8 cellular contexts compared by ENCODE assay signal in genomic region chr9:112487799-112488345, GRCh38. TPM values are rescaled to one million over a fixed set of nuclear protein-coding genes. Genes with fewer than 3 reads are reported as not detected.
DNase-seq lines count a peak whose midpoint lies in the region; ATAC-seq, FAIRE-seq and TF ChIP-seq lines count a peak whose summit lies in the region.

No MANE protein-coding gene starts in this region.

- TF ChIP-seq EP300 in K562 (IDR thresholded peaks at IDR 0.05; ENCODE audit: low read length) = no peak

- WGBS in K562 (ENCODE audit: insufficient coverage, low coverage, missing lambda C conversion rate) = 5% methylated on average over 11 of the region's 11 CpGs
- 17 to 18% methylated on average over 11 of the region's 11 CpGs for WGBS in lower leg skin, 2 donors

- H3K9me3 Mint-ChIP-seq in IgD-negative memory B cell (no peaks in the 10 kb centered on the region), type B pancreatic cell (peaks cover 5% of the 10 kb centered on the region)

- intact Hi-C loops in K562 (cut with micrococcal nuclease) = no loop called here
- intact Hi-C loops in lower leg skin (cut with DNase I; ENCODE audit: low total_unique reads) = no loop called here

- no peaks in the 10 kb centered on the region for H3K27me3 ChIP-seq in BLaER1 treated with 17β-estradiol and CSF1 and Interleukin-3, amounts not matched to agents 10 nM and 100 nM
- H3K27me3 ChIP-seq in K562 (ENCODE audit: control insufficient read depth in 2 of 2, insufficient read depth in 2 of 2, low read length in 2 of 2) = no peaks in the 10 kb centered on the region

- no peak for TF ChIP-seq CTCF in K562 (IDR thresholded peaks at IDR 0.05 in 2 of 3, conservative IDR thresholded peaks at IDR 0.05 in 1 of 3; ENCODE audit: insufficient read depth in 2 of 3, low read depth in 1 of 3, low read length in 3 of 3)
- no peak for TF ChIP-seq CTCF in lower leg skin (IDR thresholded peaks at IDR 0.05)
- no peak for TF ChIP-seq CTCF in type B pancreatic cell (conservative IDR thresholded peaks at IDR 0.05)

- H3K4me2 ChIP-seq in BLaER1 treated with 17β-estradiol and CSF1 and Interleukin-3, amounts not matched to agents 10 nM and 100 nM = peak overlapping the region; percentile 74 to 94 (median 84)
- H3K4me2 ChIP-seq in K562 (ENCODE audit: insufficient read depth, low read length) = peak overlapping the region; percentile 92

- H3K27ac Mint-ChIP-seq in IgD-negative memory B cell (peak overlapping the region; percentile 69 to 87 (median 85)), type B pancreatic cell (peak overlapping the region; percentile 91)

- H3K4me1 Mint-ChIP-seq in IgD-negative memory B cell = peaks cover 8 to 21% (median 15%) of the 10 kb centered on the region in 3 donors
- H3K4me1 Mint-ChIP-seq in type B pancreatic cell (ENCODE audit: unreplicated experiment) = peaks cover 37% of the 10 kb centered on the region

- BruUV-seq in K562 (replicated peaks; lab: Mats Ljungman, UMichigan) = TSS peak; percentile 44

- peaks cover 3 to 24% (median 14%) of the 10 kb centered on the region in 11 experiments; a peak in 20 of 22 replicates for H3K36me3 ChIP-seq in BLaER1 treated with 17β-estradiol and CSF1 and Interleukin-3, amounts not matched to agents 10 nM and 100 nM
- H3K36me3 ChIP-seq in K562 (ENCODE audit: control insufficient read depth, insufficient read depth, low read length) = peaks cover 16% of the 10 kb centered on the region

- peak; percentile 51 for FAIRE-seq in K562 (lab: Jason Lieb, UNC)

- H3K4me3 ChIP-seq in BLaER1 treated with 17β-estradiol and CSF1 and Interleukin-3, amounts not matched to agents 10 nM and 100 nM = peak overlapping the region; percentile 78 to 98 (median 96)
- peak overlapping the region; percentile 85 for H3K4me3 ChIP-seq in K562
- peak overlapping the region; percentile 98 for H3K4me3 ChIP-seq in lower leg skin (ENCODE audit: low read depth, poor library complexity, severe bottlenecking)

- peak overlapping the region; percentile 84; the same call in 1 of the 2 replicates for H2AFZ ChIP-seq in K562 (ENCODE audit: low read depth, low read length)

- H3K4me1 ChIP-seq in BLaER1 treated with 17β-estradiol and CSF1 and Interleukin-3, amounts not matched to agents 10 nM and 100 nM = peaks cover 26 to 40% (median 34%) of the 10 kb centered on the region in 10 experiments
- peaks cover 6 to 32% of the 10 kb centered on the region in 2 experiments; a peak in 4 of 5 replicates for H3K4me1 ChIP-seq in K562 (replicated peaks in 1 of 2; ENCODE audit: control insufficient read depth in 2 of 2, insufficient read depth in 2 of 2, low read length in 2 of 2)

- POLR2A ChIA-PET in K562 (lab: Yijun Ruan, JAX) = interaction anchor here (0.6 to 0.9 kb wide), 4 partner anchors 59 to 843 kb away, joined by 3 to 4 read pairs (median 3); partner anchors contain the start of gene HSDL2

- H3K4me3 Mint-ChIP-seq in IgD-negative memory B cell = peak overlapping the region; percentile 89 to 99 (median 97)
- peak overlapping the region; percentile 99 for H3K4me3 Mint-ChIP-seq in type B pancreatic cell

- CTCF ChIA-PET in K562 (lab: Yijun Ruan, JAX; ENCODE audit: low intra/inter-chr PET ratio) = no interaction called here

- DNase-seq in K562 (ENCODE audit: extremely low read depth in 1 of 4, low spot score in 3 of 4) (peak in 3 of 4 experiments; percentile 20 to 33 (median 25)), lower leg skin (ENCODE audit: low spot score in 2 of 2) (no peak), type B pancreatic cell (ENCODE audit: extremely low spot score, unreplicated experiment) (no peak), SIG-M5 (lab: John Stamatoyannopoulos, UW) (no peak)
- no peak for DNase-seq in activated CD4-positive, alpha-beta T cell treated with anti-CD3 and anti-CD28 coated beads for 1 hour

- H3K36me3 Mint-ChIP-seq in IgD-negative memory B cell (no peaks in the 10 kb centered on the region), type B pancreatic cell (peaks cover 13% of the 10 kb centered on the region)

- H3K9me1 ChIP-seq in K562 (ENCODE audit: control insufficient read depth, insufficient read depth, low read length) = no peaks in the 10 kb centered on the region

- peak overlapping the region; percentile 39 to 96 (median 90); a peak in 20 of 22 replicates for H3K27ac ChIP-seq in BLaER1 treated with 17β-estradiol and CSF1 and Interleukin-3, amounts not matched to agents 10 nM and 100 nM
- no peak overlapping the region for H3K27ac ChIP-seq in K562 (ENCODE audit: extremely low read depth, low read depth, low read length)

- ATAC-seq in K562 (no peak), HG02678 (IDR thresholded peaks at IDR 0.05; ENCODE audit: unreplicated experiment) (no peak)

- no peak for TF ChIP-seq POLR2A in K562 (conservative IDR thresholded peaks at IDR 0.05)
- TF ChIP-seq POLR2A in lower leg skin (IDR thresholded peaks at IDR 0.05) = no peak

- peaks cover 2 to 9% (median 7%) of the 10 kb centered on the region in 11 experiments; a peak in 19 of 22 replicates for H3K9me3 ChIP-seq in BLaER1 treated with 17β-estradiol and CSF1 and Interleukin-3, amounts not matched to agents 10 nM and 100 nM (replicated peaks in 1 of 11)
- H3K9me3 ChIP-seq in K562 (replicated peaks; ENCODE audit: control insufficient read depth, insufficient read depth, low read depth, low read length) = no peaks in the 10 kb centered on the region

- no peak for TF ChIP-seq RAD21 in K562 (CRISPR knock-in tag; conservative IDR thresholded peaks at IDR 0.05 in 1 of 2, IDR thresholded peaks at IDR 0.05 in 1 of 2)

- peaks cover 0 to 36% (median 24%) of the 10 kb centered on the region in 11 experiments; a peak in 13 of 22 replicates for H4K20me1 ChIP-seq in BLaER1 treated with 17β-estradiol and CSF1 and Interleukin-3, amounts not matched to agents 10 nM and 100 nM
- H4K20me1 ChIP-seq in K562 (replicated peaks; ENCODE audit: control insufficient read depth, insufficient read depth, low read length) = 0 out of 2 replicates have a peak, but pooled peaks cover 4% of the 10 kb centered on the region

- H3K79me2 ChIP-seq in K562 (ENCODE audit: control insufficient read depth, insufficient read depth, low read length) = peaks cover 76% of the 10 kb centered on the region

- H3K9ac ChIP-seq in BLaER1 treated with 17β-estradiol and CSF1 and Interleukin-3, amounts not matched to agents 10 nM and 100 nM = peak overlapping the region; percentile 87 to 95 (median 92)
- H3K9ac ChIP-seq in K562 (ENCODE audit: insufficient read depth in 1 of 2, low read depth in 2 of 2, low read length in 2 of 2) = peak overlapping the region in 1 of 2 experiments; percentile 70; a peak in 3 of 4 replicates

- in situ Hi-C loops in K562 (cut with MboI) = no loop called here

- H3K27me3 Mint-ChIP-seq in IgD-negative memory B cell (no peaks in the 10 kb centered on the region), type B pancreatic cell (no peaks in the 10 kb centered on the region)

TF ChIP-seq in K562, 482 proteins besides CTCF, POLR2A, EP300 and RAD21 (continues in another document):
- TF ChIP-seq PBX2 (CRISPR knock-in tag; IDR thresholded peaks at IDR 0.05; ENCODE audit: low read depth) (no peak), PBX2 (tag; conservative IDR thresholded peaks at IDR 0.05; ENCODE audit: low read depth) (no peak), NR4A1 (CRISPR knock-in tag; IDR thresholded peaks at IDR 0.05) (no peak), NR4A1 (tag; IDR thresholded peaks at IDR 0.05) (no peak), PHF20 (IDR thresholded peaks at IDR 0.05; ENCODE audit: partially characterized antibody) (no peak)

RNA-seq across cellular contexts. Expression of gene KIAA1958, which starts 1.2 kb away (rescaled TPM):
- polyA plus RNA-seq in IgD-negative memory B cell (0.98 TPM), K562 (2011; rRNA removed) (10.5 and 13.2 TPM in 2 replicates), K562 (2014; fragmentation: Illumina TruSeq; extraction: Trizol) (11.6 and 12.8 TPM in 2 replicates), K562 (2014; fragmentation: Nextera tagmentation; extraction: Ambion mirVana) (1 to 10 TPM; 1.1 to 2.6 TPM), K562 (2014; rRNA removed) (5.2 and 5.9 TPM in 2 replicates)
- total RNA-seq in K562 (2011; cell fraction: chromatin; rRNA removed; ENCODE audit: low replicate concordance) = 49.8 and 66.2 TPM in 2 replicates
- 22.5 and 29.5 TPM in 2 replicates for total RNA-seq in K562 (2011; cell fraction: nucleolus; rRNA removed)
- 30.6 and 35.2 TPM in 2 replicates for total RNA-seq in K562 (2011; cell fraction: nucleoplasm; rRNA removed)
- total RNA-seq in K562 (2014; rRNA removed) (5.8 and 5.9 TPM in 2 replicates), K562 (2014; rRNA removed; fragmentation: Illumina TruSeq; extraction: Trizol) (10.2 and 10.8 TPM in 2 replicates), K562 (2015; rRNA removed; fragmentation: Illumina TruSeq; extraction: Trizol) (10.1 TPM in 2 replicates), K562 (2021) (14.4 and 16.0 TPM in 2 replicates), lower leg skin (10 to 100 TPM in 1 of 4 donors, 1 to 10 TPM in 3; 5.7 to 11.1 (median 6.8) TPM), type B pancreatic cell (ENCODE audit: low replicate concordance) (15.0 and 28.1 TPM in 2 replicates)
- 8.3 and 14.3 TPM in 2 replicates for polyA plus RNA-seq in K562 (2011; cell fraction: cytosol; rRNA removed)
- polyA plus RNA-seq in K562 (2011; cell fraction: nucleus; rRNA removed) = 17.4 and 19.9 TPM in 2 replicates
- polyA plus RNA-seq in K562 (2012) = 5.3 and 6.2 TPM in 2 replicates
- 52.8 and 56.9 TPM in 2 replicates for polyA minus RNA-seq in K562 (2011; rRNA and poly(A)+ RNA removed)
- 33.8 and 39.5 TPM in 2 replicates for polyA minus RNA-seq in K562 (2011; cell fraction: cytosol; rRNA and poly(A)+ RNA removed)
- polyA minus RNA-seq in K562 (2011; cell fraction: nucleus; rRNA and poly(A)+ RNA removed) = 24.6 and 45.3 TPM in 2 replicates

Comparison
In these comparisons a context has a peak if more than half of its experiments do, and no peak if none do; other contexts are left out.
1. DNase-seq: peak in K562 (3 of 4); none in lower leg skin (0 of 2), type B pancreatic cell (single experiment), SIG-M5 (single experiment) and activated CD4-positive, alpha-beta T cell treated with anti-CD3 and anti-CD28 coated beads for 1 hour (single experiment).
2. Peak in every context shown above with its lines, with median percentiles within 50 percentile points of each other: H3K4me3 ChIP-seq.